Comparison of ENCODE assay signal across 22 cellular contexts in genomic region chr2:241118727-241119505, GRCh38.
"Had no signal": no experiment of that assay in that cellular context is flagged by ENCODE, and none has a peak within 500 bp of the region (broad histone marks: within the 10 kb centered on the region; RNA-seq: fewer than 3 reads in every experiment).

No MANE protein-coding gene starts in this region.

- H3K27me3 ChIP-seq: hepatocyte, upper lobe of left lung had no signal

- H3K9me3 Mint-ChIP-seq: activated T-helper 2 cell treated with anti-CD3 and anti-CD28 coated beads, Interferon-gamma antibody, Interleukin-2, Interleukin-4, amounts not matched to agents 10 μg/mL and 5 μg/mL and 100 μg/mL, durations not matched to agents 14 hours and 24 hours and 36 hours; immature natural killer cell; T-cell; T-helper 2 cell treated with Interferon-gamma antibody and Interleukin-4, amounts not matched to agents 5 μg/mL and 100 μg/mL, for 36 hours had no signal

- H2AFZ ChIP-seq: hepatocyte had no signal

- H3K4me3 ChIP-seq: hepatocyte, left ventricle myocardium inferior, mucosa of descending colon, thoracic aorta, upper lobe of left lung had no signal

- ATAC-seq: activated naive CD8-positive, alpha-beta T cell treated with anti-CD3 and anti-CD28 coated beads, Interleukin-2, amount 50 U/mL, for 24 hours; activated T-cell treated with anti-CD3 and anti-CD28 coated beads, Interleukin-2, amount 50 U/mL, for 4 hours; esophagus mucosa; mucosa of descending colon; T-cell had no signal

- H3K4me1 ChIP-seq: left ventricle myocardium inferior, upper lobe of left lung had no signal

- H3K9me3 ChIP-seq: left ventricle myocardium inferior, mucosa of descending colon, thoracic aorta, upper lobe of left lung had no signal

- H3K27me3 Mint-ChIP-seq: activated naive CD8-positive, alpha-beta T cell treated with anti-CD3 and anti-CD28 coated beads, Interleukin-2, amount 50 U/mL, for 24 hours; T-cell had no signal

- H3K4me3 Mint-ChIP-seq: activated naive CD8-positive, alpha-beta T cell treated with anti-CD3 and anti-CD28 coated beads, Interleukin-2, amount 50 U/mL, for 24 hours; activated T-cell treated with anti-CD3 and anti-CD28 coated beads, Interleukin-2, amount 50 U/mL, for 4 hours; immature natural killer cell; T-cell; T-helper 2 cell treated with Interferon-gamma antibody and Interleukin-4, amounts not matched to agents 5 μg/mL and 100 μg/mL, for 36 hours had no signal

- H3K27ac Mint-ChIP-seq: activated naive CD8-positive, alpha-beta T cell treated with anti-CD3 and anti-CD28 coated beads, Interleukin-2, amount 50 U/mL, for 24 hours; activated T-helper 2 cell treated with anti-CD3 and anti-CD28 coated beads, Interferon-gamma antibody, Interleukin-2, Interleukin-4, amounts not matched to agents 10 μg/mL and 5 μg/mL and 100 μg/mL, durations not matched to agents 14 hours and 24 hours and 36 hours; immature natural killer cell had no signal

- H3K4me1 Mint-ChIP-seq: immature natural killer cell had no signal

- H3K4me2 ChIP-seq: hepatocyte had no signal

- H3K27ac ChIP-seq: hepatocyte, left ventricle myocardium inferior, thoracic aorta, upper lobe of left lung, VCaP had no signal

- DNase-seq: activated CD4-positive, CD25-positive, alpha-beta regulatory T cell treated with anti-CD3 and anti-CD28 coated beads, Interleukin-2, amount 50 U/mL, for 72 hours; activated naive CD4-positive, alpha-beta T cell; activated naive CD8-positive, alpha-beta T cell treated with anti-CD3 and anti-CD28 coated beads, Interleukin-2, amount 50 U/mL, for 24 hours; activated T-cell treated with anti-CD3 and anti-CD28 coated beads, Interleukin-2, amount 50 U/mL, for 4 hours; effector memory CD4-positive, alpha-beta T cell; foreskin melanocyte; glutamatergic neuron; immature natural killer cell; left ventricle myocardium inferior; mucosa of descending colon; nucleus accumbens; stimulated activated CD4-positive, alpha-beta T cell treated with anti-CD3 and anti-CD28 coated beads, Interleukin-2, amount 100 ng/mL, for 48 hours; stimulated activated CD8-positive, alpha-beta memory T cell treated with anti-CD3 and anti-CD28 coated beads, Interleukin-4, amount 100 ng/mL, for 48 hours; stimulated activated naive CD4-positive, alpha-beta T cell; T-cell had no signal

- H3K79me2 ChIP-seq: hepatocyte had no signal

- H3K36me3 ChIP-seq: left ventricle myocardium inferior, thoracic aorta had no signal
